Comparison of ENCODE assay signal across 29 cellular contexts in the genomic region with DNA sequence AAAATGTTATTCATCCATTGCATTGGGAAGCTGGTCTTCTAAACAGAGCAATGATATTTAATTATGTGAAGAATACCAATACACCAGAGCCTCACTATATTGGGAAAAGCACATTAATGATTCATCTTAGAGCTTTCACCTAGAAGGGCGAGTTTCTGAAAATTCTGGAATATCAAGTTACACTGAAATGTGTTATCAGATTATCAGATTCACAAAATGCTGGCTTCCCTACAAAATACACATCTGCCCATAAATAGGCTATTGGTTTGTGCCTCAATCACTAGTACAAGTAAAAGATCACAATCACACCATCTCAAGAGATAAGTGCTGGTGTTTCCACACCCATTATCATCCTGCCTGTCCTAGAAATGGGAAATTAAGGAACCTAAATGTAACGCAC.
"Had no signal": no experiment of that assay in that cellular context is flagged by ENCODE, and none has a peak within 500 bp of the region (broad histone marks: within the 10 kb centered on the region; RNA-seq: fewer than 3 reads in every experiment).

No MANE protein-coding gene starts in this region.

- H3K9me3 ChIP-seq: ascending aorta, breast epithelium had no signal

- H3K4me3 ChIP-seq: ascending aorta, breast epithelium, cardiac muscle cell, coronary artery, dorsolateral prefrontal cortex had no signal

- H3K27me3 ChIP-seq: ascending aorta, breast epithelium, cardiac muscle cell had no signal

- ATAC-seq: activated naive CD4-positive, alpha-beta T cell treated with anti-CD3 and anti-CD28 coated beads, Interleukin-2, amount 50 U/mL, for 72 hours; activated T-cell treated with anti-CD3 and anti-CD28 coated beads, Interleukin-2, amount 50 U/mL, for 72 hours; esophagus mucosa; WTC11 had no signal

- H3K36me3 ChIP-seq: ascending aorta, breast epithelium, cardiac muscle cell had no signal

- DNase-seq: activated CD4-positive, alpha-beta memory T cell treated with anti-CD3 and anti-CD28 coated beads, Interleukin-2, amount 10 ng/mL, durations not matched to agents 7 days and 5 days; activated CD4-positive, alpha-beta T cell treated with anti-CD3 and anti-CD28 coated beads for 1 hour; activated CD4-positive, alpha-beta T cell treated with anti-CD3 and anti-CD28 coated beads for 4 hours; activated CD4-positive, alpha-beta T cell treated with anti-CD3 and anti-CD28 coated beads, Interleukin-2, amount 10 ng/mL, durations not matched to agents 7 days and 5 days; activated CD4-positive, alpha-beta T cell treated with anti-CD3 and anti-CD28 coated beads, Interleukin-2, amount 50 U/mL, for 4 hours; activated CD8-positive, alpha-beta memory T cell treated with anti-CD3 and anti-CD28 coated beads, Interleukin-2, amount 50 U/mL, for 48 hours; activated gamma-delta T cell; activated naive CD4-positive, alpha-beta T cell; activated naive CD4-positive, alpha-beta T cell treated with anti-CD3 and anti-CD28 coated beads, Interleukin-2, amount 10 ng/mL, durations not matched to agents 7 days and 5 days; activated naive CD8-positive, alpha-beta T cell treated with anti-CD3 and anti-CD28 coated beads, Interleukin-2, amount 10 ng/mL, durations not matched to agents 7 days and 5 days; activated T-cell treated with anti-CD3 and anti-CD28 coated beads for 4 hours; activated T-cell treated with anti-CD3 and anti-CD28 coated beads, Interleukin-2, amount 50 U/mL, for 24 hours; activated T-cell treated with anti-CD3 and anti-CD28 coated beads, Interleukin-2, amount 50 U/mL, for 72 hours; central memory CD4-positive, alpha-beta T cell; cerebellar nuclear complex; dorsolateral prefrontal cortex; effector memory CD4-positive, alpha-beta T cell; endodermal cell; foreskin fibroblast; head of caudate nucleus; T-helper 2 cell had no signal

- FAIRE-seq: frontal cortex had no signal

- H3K4me1 ChIP-seq: ascending aorta, breast epithelium had no signal

- H3K27ac ChIP-seq: ascending aorta, breast epithelium, cardiac muscle cell, coronary artery, dorsolateral prefrontal cortex had no signal
